Comparison of ENCODE assay signal across 13 cellular contexts in genomic region chr1:85334962-85335361, GRCh38. TPM values are rescaled to one million over a fixed set of nuclear protein-coding genes. Genes with fewer than 3 reads are reported as not detected.
DNase-seq lines count a peak whose midpoint lies in the region; ATAC-seq and TF ChIP-seq lines count a peak whose summit lies in the region.
"Had no signal": no experiment of that assay in that cellular context is flagged by ENCODE, and none has a peak within 500 bp of the region (broad histone marks: within the 10 kb centered on the region; RNA-seq: fewer than 3 reads in every experiment).

No MANE protein-coding gene starts in this region.

- no peaks in the 10 kb centered on the region for H4K20me1 ChIP-seq in osteoblast (ENCODE audit: insufficient read depth, low read length)

- TF ChIP-seq CTCF in Panc1 (IDR thresholded peaks at IDR 0.05), result no peak
- TF ChIP-seq CTCF in osteoblast (IDR thresholded peaks at IDR 0.05; ENCODE audit: extremely low read depth, low read depth, low read length), result no peak

- H3K36me3 Mint-ChIP-seq in natural killer cell treated with Interleukin-12 subunit alpha and Interleukin-12 subunit beta and Interleukin-15 and Interleukin-18, amount 100 ng/mL, for 72 hours, result peaks cover 22% of the 10 kb centered on the region

- H3K4me1 Mint-ChIP-seq in natural killer cell treated with Interleukin-12 subunit alpha and Interleukin-12 subunit beta and Interleukin-15 and Interleukin-18, amount 100 ng/mL, for 72 hours (ENCODE audit: low read depth in 2 of 2), result peaks cover 0 to 4% of the 10 kb centered on the region in 2 donors

- H3K27me3 Mint-ChIP-seq in natural killer cell treated with Interleukin-12 subunit alpha and Interleukin-12 subunit beta and Interleukin-15 and Interleukin-18, amount 100 ng/mL, for 72 hours, result peaks cover 45 to 62% of the 10 kb centered on the region in 2 donors

- H3K4me3 ChIP-seq in Panc1 (ENCODE audit: low read depth in 2 of 2, low read length in 2 of 2) (no peak overlapping the region), osteoblast (ENCODE audit: insufficient read depth, low read length) (no peak overlapping the region)
- H3K4me3 ChIP-seq: esophagus muscularis mucosa had no signal

- POLR2A ChIA-PET in Panc1 (lab: Charles Lee), result no interaction called here

- no peak overlapping the region for H3K27ac Mint-ChIP-seq in natural killer cell treated with Interleukin-12 subunit alpha and Interleukin-12 subunit beta and Interleukin-15 and Interleukin-18, amount 100 ng/mL, for 72 hours
- H3K27ac Mint-ChIP-seq: activated naive CD4-positive, alpha-beta T cell treated with anti-CD3 and anti-CD28 coated beads, Interleukin-2, amount 50 U/mL, for 72 hours had no signal

- H3K79me2 ChIP-seq in osteoblast (ENCODE audit: insufficient read depth, low read length), result peaks cover 65% of the 10 kb centered on the region

- H3K27me3 ChIP-seq in Panc1 (ENCODE audit: control insufficient read depth, insufficient read depth, low read length) (no peaks in the 10 kb centered on the region), osteoblast (ENCODE audit: insufficient read depth, low read length) (no peaks in the 10 kb centered on the region)
- H3K27me3 ChIP-seq: esophagus muscularis mucosa had no signal

- H3K27ac ChIP-seq in Panc1 (ENCODE audit: low read length) (0 out of 2 replicates have a peak overlapping the region, but pooled peaks have one; percentile 5), osteoblast (ENCODE audit: low read depth, low read length) (peak overlapping the region; percentile 74)
- H3K27ac ChIP-seq: esophagus muscularis mucosa had no signal

- H3K4me3 Mint-ChIP-seq in natural killer cell treated with Interleukin-12 subunit alpha and Interleukin-12 subunit beta and Interleukin-15 and Interleukin-18, amount 100 ng/mL, for 72 hours, result no peak overlapping the region

- no TSS peak for BruUV-seq in Panc1 (replicated peaks; lab: Mats Ljungman, UMichigan)

- H3K9me3 Mint-ChIP-seq in natural killer cell treated with Interleukin-12 subunit alpha and Interleukin-12 subunit beta and Interleukin-15 and Interleukin-18, amount 100 ng/mL, for 72 hours, result peaks cover 10% of the 10 kb centered on the region

- H3K9me3 ChIP-seq in Panc1 (ENCODE audit: control insufficient read depth, insufficient read depth, low read depth, low read length), result peaks cover 21% of the 10 kb centered on the region; the same call in 1 of the 2 replicates
- H3K9me3 ChIP-seq in osteoblast (ENCODE audit: low read depth, low read length), result no peaks in the 10 kb centered on the region

- in situ Hi-C loops in Panc1 (cut with HindIII; ENCODE audit: low pct_unique_long_range_greater_than_20kb, low sequenced_read_pairs), result no loop called here

- H3K36me3 ChIP-seq in Panc1 (ENCODE audit: control insufficient read depth, insufficient read depth, low read length) (no peaks in the 10 kb centered on the region), osteoblast (ENCODE audit: insufficient read depth, low read length) (peaks cover 23% of the 10 kb centered on the region)
- H3K36me3 ChIP-seq: esophagus muscularis mucosa had no signal

- peaks cover 29% of the 10 kb centered on the region for H3K4me1 ChIP-seq in Panc1 (ENCODE audit: control insufficient read depth, insufficient read depth, low read length)
- peaks cover 62% of the 10 kb centered on the region for H3K4me1 ChIP-seq in osteoblast (ENCODE audit: insufficient read depth, low read length)

- no peak overlapping the region for H2AFZ ChIP-seq in osteoblast (ENCODE audit: low read length)

- intact Hi-C loops in Panc1 (cut with micrococcal nuclease; ENCODE audit: unreplicated experiment), result no loop called here
- intact Hi-C loops in left ventricle myocardium superior (cut with micrococcal nuclease), result no loop called here

- ATAC-seq in GM18867 (IDR thresholded peaks at IDR 0.05; ENCODE audit: unreplicated experiment), result peak; percentile 72
- peak; percentile 69 for ATAC-seq in HG02885 (IDR thresholded peaks at IDR 0.05; ENCODE audit: poor library complexity, unreplicated experiment)
- ATAC-seq in Panc1, result no peak
- ATAC-seq in left ventricle myocardium superior, result no peak
- no peak for ATAC-seq in natural killer cell treated with Interleukin-12 subunit alpha and Interleukin-12 subunit beta and Interleukin-15 and Interleukin-18, amount 100 ng/mL, for 72 hours
- ATAC-seq: activated naive CD4-positive, alpha-beta T cell treated with anti-CD3 and anti-CD28 coated beads, Interleukin-2, amount 50 U/mL, for 72 hours had no signal

- no peak for DNase-seq in Panc1 (ENCODE audit: low read depth, low spot score)
- no peak for DNase-seq in osteoblast (ENCODE audit: insufficient read length, low spot score, missing footprints)
- DNase-seq in stimulated activated CD4-positive, alpha-beta T cell treated with anti-CD3 and anti-CD28 coated beads, Interleukin-12 subunit alpha, Interleukin-12 subunit beta, amount 100 ng/mL, for 4 hours, result no peak
- no peak for DNase-seq in activated naive CD4-positive, alpha-beta T cell (lab: John Stamatoyannopoulos, UW)
- no peak for DNase-seq in left ventricle myocardium superior
- DNase-seq in natural killer cell treated with Interleukin-12 subunit alpha and Interleukin-12 subunit beta and Interleukin-15 and Interleukin-18, amount 100 ng/mL, for 72 hours (ENCODE audit: low spot score), result no peak
- DNase-seq: activated B cell treated with CpG ODN at 0.5 μM for 24 hours, DMS153, NCI-H748 treated with DMSO at 0.1 percent for 48 hours had no signal

- CTCF ChIA-PET in Panc1 (lab: Charles Lee), result no interaction called here

- H3K4me2 ChIP-seq in osteoblast (ENCODE audit: insufficient read depth, low read length), result peak overlapping the region; percentile 44

RNA-seq across cellular contexts. Expression of gene BCL10, which starts 58.5 kb away (rescaled TPM):
- total RNA-seq in Panc1 (2021; ENCODE audit: unreplicated experiment) (69.9 TPM), osteoblast (30.4 and 35.7 TPM in 2 replicates), left ventricle myocardium superior (8.4 TPM)
- polyA plus RNA-seq in Panc1 (2012; ENCODE audit: insufficient read length), result 32.8 TPM
- 10 to 100 TPM; 13.8 to 27.8 TPM for total RNA-seq in natural killer cell treated with Interleukin-12 subunit alpha and Interleukin-12 subunit beta and Interleukin-15 and Interleukin-18, amount 100 ng/mL, for 72 hours

Comparison
In these comparisons a context has a peak if more than half of its experiments do, and no peak if none do; other contexts are left out.
1. ATAC-seq: peak in GM18867 (single experiment) and HG02885 (single experiment); none in Panc1 (single experiment), left ventricle myocardium superior (single experiment) and natural killer cell treated with Interleukin-12 subunit alpha and Interleukin-12 subunit beta and Interleukin-15 and Interleukin-18, amount 100 ng/mL, for 72 hours (0 of 2).